1 cellular context compared by ENCODE assay signal in genomic region chr1:21251773-21252471, GRCh38.
TF ChIP-seq lines count a peak whose summit lies in the region.

No MANE protein-coding gene starts in this region.

TF ChIP-seq in HepG2, 621 proteins besides CTCF, POLR2A, EP300 and RAD21 (continued from another document and continues in another):
- TF ChIP-seq ZBTB42 (CRISPR knock-in tag; IDR thresholded peaks at IDR 0.05) (no peak), SP140L (CRISPR knock-in tag; IDR thresholded peaks at IDR 0.05; ENCODE audit: borderline replicate concordance) (no peak), ZBTB1 (CRISPR knock-in tag; IDR thresholded peaks at IDR 0.05; ENCODE audit: borderline replicate concordance) (no peak), REXO4 (CRISPR knock-in tag; IDR thresholded peaks at IDR 0.05; ENCODE audit: borderline replicate concordance) (no peak), CREB1 (IDR thresholded peaks at IDR 0.05) (no peak), CREB1 (CRISPR knock-in tag; IDR thresholded peaks at IDR 0.05) (peak; percentile 90), AHR (CRISPR knock-in tag; IDR thresholded peaks at IDR 0.05) (no peak), MED1 (CRISPR knock-in tag; IDR thresholded peaks at IDR 0.05) (peak; percentile 87), SMYD3 (CRISPR knock-in tag; IDR thresholded peaks at IDR 0.05) (no peak), MNT (IDR thresholded peaks at IDR 0.05) (peak; percentile 21; the same call in 1 of the 2 replicates), ZNF17 (CRISPR knock-in tag; IDR thresholded peaks at IDR 0.05) (no peak), KLF9 (CRISPR knock-in tag; IDR thresholded peaks at IDR 0.05; ENCODE audit: low read depth) (no peak), GPN1 (CRISPR knock-in tag; IDR thresholded peaks at IDR 0.05; ENCODE audit: borderline replicate concordance) (no peak), ZFAT (CRISPR knock-in tag; conservative IDR thresholded peaks at IDR 0.05) (no peak), ZIK1 (CRISPR knock-in tag; IDR thresholded peaks at IDR 0.05; ENCODE audit: borderline replicate concordance, low read depth) (no peak), ZNF850 (CRISPR knock-in tag; conservative IDR thresholded peaks at IDR 0.05) (no peak), ZNF572 (CRISPR knock-in tag; IDR thresholded peaks at IDR 0.05) (no peak), HMGA1 (CRISPR knock-in tag; conservative IDR thresholded peaks at IDR 0.05) (no peak), ZKSCAN8 (CRISPR knock-in tag; IDR thresholded peaks at IDR 0.05; ENCODE audit: borderline replicate concordance) (no peak), ZZZ3 (CRISPR knock-in tag; IDR thresholded peaks at IDR 0.05; ENCODE audit: borderline replicate concordance) (no peak), NFAT5 (CRISPR knock-in tag; IDR thresholded peaks at IDR 0.05) (no peak), ZBTB49 (CRISPR knock-in tag; IDR thresholded peaks at IDR 0.05; ENCODE audit: borderline replicate concordance) (no peak), ZNF749 (CRISPR knock-in tag; IDR thresholded peaks at IDR 0.05; ENCODE audit: borderline replicate concordance) (no peak), ZNF646 (CRISPR knock-in tag; IDR thresholded peaks at IDR 0.05) (no peak), ZMYM3 (CRISPR knock-in tag; IDR thresholded peaks at IDR 0.05) (peak; percentile 72; the same call in 1 of the 2 replicates), TBX2 (CRISPR knock-in tag; IDR thresholded peaks at IDR 0.05; ENCODE audit: borderline replicate concordance) (peak; percentile 59; the same call in 1 of the 2 replicates), ZNF781 (CRISPR knock-in tag; IDR thresholded peaks at IDR 0.05; ENCODE audit: borderline replicate concordance, not compliant biosample characterization) (peak; percentile 68), ZNF331 (CRISPR knock-in tag; IDR thresholded peaks at IDR 0.05) (peak; percentile 79; the same call in 1 of the 2 replicates), RBAK (CRISPR knock-in tag; IDR thresholded peaks at IDR 0.05) (no peak), DPF2 (CRISPR knock-in tag; IDR thresholded peaks at IDR 0.05; ENCODE audit: borderline replicate concordance, low read depth) (peak; percentile 70; the same call in 1 of the 2 replicates), JUN (CRISPR knock-in tag; IDR thresholded peaks at IDR 0.05) (peak; percentile 32; the same call in 1 of the 2 replicates), RAD51 (IDR thresholded peaks at IDR 0.05; ENCODE audit: borderline replicate concordance) (peak; percentile 50; the same call in 1 of the 2 replicates)
- TF ChIP-seq, protein P1, sequence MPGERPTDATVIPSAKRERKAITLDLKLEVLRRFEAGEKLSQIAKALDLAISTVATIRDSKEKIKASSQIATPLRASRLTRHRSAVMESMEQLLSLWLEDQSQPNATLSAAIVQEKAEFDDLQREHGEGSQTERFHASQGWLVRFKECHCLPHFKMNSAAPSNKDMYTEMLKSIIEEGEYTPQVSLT (CRISPR knock-in tag; IDR thresholded peaks at IDR 0.05; ENCODE audit: borderline replicate concordance, low read depth): no peak
- TF ChIP-seq, protein P2, sequence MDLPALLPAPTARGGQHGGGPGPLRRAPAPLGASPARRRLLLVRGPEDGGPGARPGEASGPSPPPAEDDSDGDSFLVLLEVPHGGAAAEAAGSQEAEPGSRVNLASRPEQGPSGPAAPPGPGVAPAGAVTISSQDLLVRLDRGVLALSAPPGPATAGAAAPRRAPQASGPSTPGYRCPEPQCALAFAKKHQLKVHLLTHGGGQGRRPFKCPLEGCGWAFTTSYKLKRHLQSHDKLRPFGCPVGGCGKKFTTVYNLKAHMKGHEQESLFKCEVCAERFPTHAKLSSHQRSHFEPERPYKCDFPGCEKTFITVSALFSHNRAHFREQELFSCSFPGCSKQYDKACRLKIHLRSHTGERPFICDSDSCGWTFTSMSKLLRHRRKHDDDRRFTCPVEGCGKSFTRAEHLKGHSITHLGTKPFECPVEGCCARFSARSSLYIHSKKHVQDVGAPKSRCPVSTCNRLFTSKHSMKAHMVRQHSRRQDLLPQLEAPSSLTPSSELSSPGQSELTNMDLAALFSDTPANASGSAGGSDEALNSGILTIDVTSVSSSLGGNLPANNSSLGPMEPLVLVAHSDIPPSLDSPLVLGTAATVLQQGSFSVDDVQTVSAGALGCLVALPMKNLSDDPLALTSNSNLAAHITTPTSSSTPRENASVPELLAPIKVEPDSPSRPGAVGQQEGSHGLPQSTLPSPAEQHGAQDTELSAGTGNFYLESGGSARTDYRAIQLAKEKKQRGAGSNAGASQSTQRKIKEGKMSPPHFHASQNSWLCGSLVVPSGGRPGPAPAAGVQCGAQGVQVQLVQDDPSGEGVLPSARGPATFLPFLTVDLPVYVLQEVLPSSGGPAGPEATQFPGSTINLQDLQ (CRISPR knock-in tag; IDR thresholded peaks at IDR 0.05): no peak
- TF ChIP-seq, protein P3, sequence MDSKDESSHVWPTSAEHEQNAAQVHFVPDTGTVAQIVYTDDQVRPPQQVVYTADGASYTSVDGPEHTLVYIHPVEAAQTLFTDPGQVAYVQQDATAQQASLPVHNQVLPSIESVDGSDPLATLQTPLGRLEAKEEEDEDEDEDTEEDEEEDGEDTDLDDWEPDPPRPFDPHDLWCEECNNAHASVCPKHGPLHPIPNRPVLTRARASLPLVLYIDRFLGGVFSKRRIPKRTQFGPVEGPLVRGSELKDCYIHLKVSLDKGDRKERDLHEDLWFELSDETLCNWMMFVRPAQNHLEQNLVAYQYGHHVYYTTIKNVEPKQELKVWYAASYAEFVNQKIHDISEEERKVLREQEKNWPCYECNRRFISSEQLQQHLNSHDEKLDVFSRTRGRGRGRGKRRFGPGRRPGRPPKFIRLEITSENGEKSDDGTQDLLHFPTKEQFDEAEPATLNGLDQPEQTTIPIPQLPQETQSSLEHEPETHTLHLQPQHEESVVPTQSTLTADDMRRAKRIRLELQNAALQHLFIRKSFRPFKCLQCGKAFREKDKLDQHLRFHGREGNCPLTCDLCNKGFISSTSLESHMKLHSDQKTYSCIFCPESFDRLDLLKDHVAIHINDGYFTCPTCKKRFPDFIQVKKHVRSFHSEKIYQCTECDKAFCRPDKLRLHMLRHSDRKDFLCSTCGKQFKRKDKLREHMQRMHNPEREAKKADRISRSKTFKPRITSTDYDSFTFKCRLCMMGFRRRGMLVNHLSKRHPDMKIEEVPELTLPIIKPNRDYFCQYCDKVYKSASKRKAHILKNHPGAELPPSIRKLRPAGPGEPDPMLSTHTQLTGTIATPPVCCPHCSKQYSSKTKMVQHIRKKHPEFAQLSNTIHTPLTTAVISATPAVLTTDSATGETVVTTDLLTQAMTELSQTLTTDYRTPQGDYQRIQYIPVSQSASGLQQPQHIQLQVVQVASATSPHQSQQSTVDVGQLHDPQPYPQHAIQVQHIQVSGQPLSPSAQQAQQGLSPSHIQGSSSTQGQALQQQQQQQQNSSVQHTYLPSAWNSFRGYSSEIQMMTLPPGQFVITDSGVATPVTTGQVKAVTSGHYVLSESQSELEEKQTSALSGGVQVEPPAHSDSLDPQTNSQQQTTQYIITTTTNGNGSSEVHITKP (CRISPR knock-in tag; IDR thresholded peaks at IDR 0.05; ENCODE audit: low read depth): peak; percentile 50; the same call in 1 of the 2 replicates
